In the genomic region with DNA sequence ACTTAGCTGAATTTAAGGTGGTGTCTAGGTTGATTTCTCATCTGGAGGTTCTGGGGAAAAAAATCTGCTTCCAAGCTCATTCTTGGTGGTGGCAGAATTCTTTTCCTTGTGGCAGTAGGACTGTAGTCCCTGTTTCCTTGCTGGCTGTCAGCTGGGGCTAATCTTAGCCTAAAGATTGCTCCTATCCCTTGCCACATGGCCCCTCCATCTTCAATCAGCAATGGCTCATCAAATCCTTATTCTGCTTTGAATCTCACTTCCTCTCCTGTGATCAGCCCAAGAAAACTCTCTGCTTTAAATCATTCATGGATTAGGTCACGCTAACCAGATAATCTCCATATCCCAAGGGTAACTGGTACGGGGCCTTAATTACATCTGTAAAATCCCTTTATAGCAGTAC, we compare ENCODE assay signal across 2 cellular contexts.
A peak's percentile ranks its signal among the peaks of the same experiment; 100 is the strongest.
TF ChIP-seq lines count a peak whose summit lies in the region.

No MANE protein-coding gene starts in this region.

TF ChIP-seq in HepG2, 621 proteins besides CTCF, POLR2A, EP300 and RAD21:
- TF ChIP-seq HDAC2 (CRISPR knock-in tag; IDR thresholded peaks at IDR 0.05) (no peak), ZNF543 (CRISPR knock-in tag; IDR thresholded peaks at IDR 0.05) (peak; percentile 99)

TF ChIP-seq in H1, 55 proteins besides CTCF, POLR2A, EP300 and RAD21:
- no peak for TF ChIP-seq NRF1 (IDR thresholded peaks at IDR 0.05; ENCODE audit: low read depth, low read length)
- TF ChIP-seq CHD2 (IDR thresholded peaks at IDR 0.05; ENCODE audit: low read length): no peak
- TF ChIP-seq CEBPB (IDR thresholded peaks at IDR 0.05; ENCODE audit: low read depth, low read length): no peak
- no peak for TF ChIP-seq HDAC2 (IDR thresholded peaks at IDR 0.05; ENCODE audit: borderline replicate concordance in 1 of 2, low read depth in 2 of 2, low read length in 2 of 2)
- no peak for TF ChIP-seq RBBP5 (IDR thresholded peaks at IDR 0.05; ENCODE audit: borderline replicate concordance, low read depth, low read length)
- no peak for TF ChIP-seq BRCA1 (IDR thresholded peaks at IDR 0.05; ENCODE audit: low read depth, low read length)
- TF ChIP-seq TCF12 (IDR thresholded peaks at IDR 0.05; ENCODE audit: low read depth, low read length): no peak
- TF ChIP-seq KDM1A (IDR thresholded peaks at IDR 0.05; ENCODE audit: borderline replicate concordance, low read length): no peak
- TF ChIP-seq TAF7 (optimal IDR thresholded peaks at IDR 0.05; ENCODE audit: borderline replicate concordance, low read depth, low read length): no peak
- TF ChIP-seq GABPA (IDR thresholded peaks at IDR 0.05; ENCODE audit: borderline replicate concordance, insufficient read depth, low read length): no peak
- TF ChIP-seq TBP (IDR thresholded peaks at IDR 0.05; ENCODE audit: low read depth, low read length): no peak
- no peak for TF ChIP-seq POU5F1 (IDR thresholded peaks at IDR 0.05; ENCODE audit: low read depth, low read length)
- TF ChIP-seq, protein P1, sequence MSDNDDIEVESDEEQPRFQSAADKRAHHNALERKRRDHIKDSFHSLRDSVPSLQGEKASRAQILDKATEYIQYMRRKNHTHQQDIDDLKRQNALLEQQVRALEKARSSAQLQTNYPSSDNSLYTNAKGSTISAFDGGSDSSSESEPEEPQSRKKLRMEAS (IDR thresholded peaks at IDR 0.05): no peak
- TF ChIP-seq SIX5 (IDR thresholded peaks at IDR 0.05; ENCODE audit: low read depth, low read length): no peak
- TF ChIP-seq CBX5 (IDR thresholded peaks at IDR 0.05; ENCODE audit: low read depth, low read length): no peak
- TF ChIP-seq CTBP2 (IDR thresholded peaks at IDR 0.05; ENCODE audit: borderline replicate concordance, insufficient read depth, insufficient read length, low read length): no peak
